In genomic region chr2:145012806-145013205, GRCh38 we compare ENCODE assay signal across 18 cellular contexts.
A peak's percentile ranks its signal among the peaks of the same experiment; 100 is the strongest.
DNase-seq lines count a peak whose midpoint lies in the region; ATAC-seq, FAIRE-seq and TF ChIP-seq lines count a peak whose summit lies in the region.
"Had no signal": no experiment of that assay in that cellular context is flagged by ENCODE, and none has a peak within 500 bp of the region (broad histone marks: within the 10 kb centered on the region; RNA-seq: fewer than 3 reads in every experiment).

No MANE protein-coding gene starts in this region.

- H3K36me3 ChIP-seq in H1 (ENCODE audit: control insufficient read depth in 2 of 4, insufficient read depth in 4 of 4, low read length in 3 of 4) = no peaks in the 10 kb centered on the region
- no peaks in the 10 kb centered on the region for H3K36me3 ChIP-seq in effector memory CD4-positive, alpha-beta T cell (ENCODE audit: control insufficient read depth, insufficient read depth, low read length)
- H3K36me3 ChIP-seq: colonic mucosa, neutrophil had no signal

- H3K9me3 ChIP-seq in H1 (ENCODE audit: insufficient read depth in 2 of 2, low read depth in 1 of 2, low read length in 1 of 2) = no peaks in the 10 kb centered on the region
- H3K9me3 ChIP-seq in effector memory CD4-positive, alpha-beta T cell (ENCODE audit: control insufficient read depth, low read length) = no peaks in the 10 kb centered on the region
- H3K9me3 ChIP-seq: colonic mucosa, mucosa of descending colon, neutrophil, testis had no signal

- no peak overlapping the region for H4K8ac ChIP-seq in H1 (ENCODE audit: extremely low read depth, insufficient read depth, low read length)

- H2BK120ac ChIP-seq in H1 (replicated peaks; ENCODE audit: low read depth, low read length) = no peak overlapping the region

- H3K23me2 ChIP-seq in H1 (ENCODE audit: low read depth, low read length) = no peaks in the 10 kb centered on the region

- no peak overlapping the region for H3K56ac ChIP-seq in H1 (replicated peaks; ENCODE audit: insufficient read length, low read depth, low read length)

- H3K4me3 ChIP-seq in H1 (ENCODE audit: extremely low read depth in 1 of 4, insufficient read depth in 2 of 4, low read depth in 3 of 4, low read length in 4 of 4) = no peak overlapping the region
- no peak overlapping the region for H3K4me3 ChIP-seq in effector memory CD4-positive, alpha-beta T cell (ENCODE audit: insufficient read depth, low read depth, low read length, poor library complexity, severe bottlenecking)
- H3K4me3 ChIP-seq in dorsolateral prefrontal cortex = no peak overlapping the region
- H3K4me3 ChIP-seq: colonic mucosa, mucosa of descending colon, testis had no signal

- 47% methylated on average over 3 of the region's 3 CpGs; no CpG with 5 or more reads in 1 of the 2 experiments for WGBS in H1 (ENCODE audit: extremely low coverage in 1 of 2, insufficient coverage in 1 of 2, insufficient read length in 1 of 2, insufficient replicate concordance in 2 of 2, low coverage in 1 of 2, low lambda C conversion rate in 2 of 2, missing lambda C conversion rate in 1 of 2), 2 experiments

- DNase-seq in EH (ENCODE audit: low read depth) = peak; percentile 24
- DNase-seq in NCI-H146 treated with DMSO at 0.1 percent for 48 hours (lab: John Stamatoyannopoulos, UW; ENCODE audit: unreplicated experiment) = peak; percentile 15
- no peak for DNase-seq in H1 (ENCODE audit: low read depth in 1 of 2, low spot score in 2 of 2)
- peak; percentile 24 for DNase-seq in iPS-NIHi7 (ENCODE audit: extremely low spot score)
- DNase-seq in GM19240 (ENCODE audit: insufficient read length, low spot score) = no peak
- DNase-seq in effector memory CD4-positive, alpha-beta T cell = no peak
- DNase-seq in dorsolateral prefrontal cortex = no peak
- DNase-seq: activated CD4-positive, alpha-beta T cell treated with anti-CD3 and anti-CD28 coated beads for 36 hours; activated CD8-positive, alpha-beta memory T cell treated with anti-CD3 and anti-CD28 coated beads, Interleukin-2, amount 10 ng/mL, durations not matched to agents 7 days and 5 days; activated naive CD8-positive, alpha-beta T cell treated with anti-CD3 and anti-CD28 coated beads for 36 hours; CD4-positive, alpha-beta memory T cell; colonic mucosa; DND-41; mucosa of descending colon; testis had no signal

- peak overlapping the region in 1 of 2 experiments; percentile 34; a peak in 1 of 4 replicates for H3K4me2 ChIP-seq in H1 (ENCODE audit: insufficient read depth in 1 of 2, low read depth in 2 of 2, low read length in 2 of 2)

- no peak overlapping the region for H4K5ac ChIP-seq in H1 (ENCODE audit: insufficient read length, low read depth, low read length)

- no peaks in the 10 kb centered on the region for H3K27me3 ChIP-seq in H1 (replicated peaks in 1 of 4; ENCODE audit: control insufficient read depth in 3 of 4, extremely low read depth in 1 of 4, insufficient read depth in 3 of 4, low read length in 3 of 4)
- H3K27me3 ChIP-seq in effector memory CD4-positive, alpha-beta T cell (replicated peaks; ENCODE audit: control insufficient read depth, insufficient read depth, low read length, poor library complexity, severe bottlenecking) = no peaks in the 10 kb centered on the region
- no peaks in the 10 kb centered on the region for H3K27me3 ChIP-seq in dorsolateral prefrontal cortex
- H3K27me3 ChIP-seq: colonic mucosa, neutrophil, testis had no signal

- H3K27ac ChIP-seq in H1 (ENCODE audit: low read depth, low read length) (no peak overlapping the region), dorsolateral prefrontal cortex (no peak overlapping the region)
- no peak overlapping the region for H3K27ac ChIP-seq in effector memory CD4-positive, alpha-beta T cell (ENCODE audit: insufficient read depth, low read length, poor library complexity, severe bottlenecking)
- H3K27ac ChIP-seq: colonic mucosa, neutrophil, testis had no signal

- H3K14ac ChIP-seq in H1 (ENCODE audit: insufficient read length) = no peak overlapping the region

- FAIRE-seq in H1 (lab: Jason Lieb, UNC) = peak; percentile 65
- FAIRE-seq: RCC 7860 had no signal

- no peak overlapping the region for H4K91ac ChIP-seq in H1 (replicated peaks; ENCODE audit: insufficient read length, low read length)

- H3K4me1 ChIP-seq in H1 (replicated peaks in 1 of 4; ENCODE audit: control insufficient read depth in 3 of 4, insufficient read depth in 4 of 4, low read length in 3 of 4) = peaks cover 0 to 5% (median 2%) of the 10 kb centered on the region in 4 experiments; a peak in 2 of 7 replicates
- no peaks in the 10 kb centered on the region for H3K4me1 ChIP-seq in effector memory CD4-positive, alpha-beta T cell (ENCODE audit: control insufficient read depth, insufficient read depth, low read length, poor library complexity, severe bottlenecking)
- H3K4me1 ChIP-seq: colonic mucosa, testis had no signal

- no peak overlapping the region for H2BK5ac ChIP-seq in H1 (ENCODE audit: low read depth, low read length)

- no peak for TF ChIP-seq POLR2A in H1 (IDR thresholded peaks at IDR 0.05; ENCODE audit: control extremely low read depth in 1 of 2, low read depth in 2 of 2, low read length in 2 of 2)

- no peak overlapping the region for H3K4ac ChIP-seq in H1 (replicated peaks; ENCODE audit: insufficient read length, low read depth, low read length)

- TF ChIP-seq CTCF in H1 (IDR thresholded peaks at IDR 0.05; ENCODE audit: control extremely low read depth in 1 of 3, insufficient read depth in 1 of 3, low read depth in 1 of 3, low read length in 3 of 3) = no peak
- TF ChIP-seq CTCF in dorsolateral prefrontal cortex (IDR thresholded peaks at IDR 0.05 in 54 of 56, conservative IDR thresholded peaks at IDR 0.05 in 2 of 56; ENCODE audit: low read depth in 1 of 56, partially characterized antibody in 56 of 56) = no peak

- no peak overlapping the region for H2AK5ac ChIP-seq in H1 (ENCODE audit: low read depth, low read length)

- intact Hi-C loops in dorsolateral prefrontal cortex (cut with DNase I) = no loop called here

- H4K20me1 ChIP-seq in H1 (replicated peaks in 1 of 2; ENCODE audit: control insufficient read depth in 1 of 2, insufficient read depth in 2 of 2, low read length in 2 of 2) = no peaks in the 10 kb centered on the region

- no peaks in the 10 kb centered on the region for H3K79me2 ChIP-seq in H1 (ENCODE audit: control insufficient read depth in 1 of 2, insufficient read depth in 2 of 2, low read length in 2 of 2)

- CTCF ChIA-PET in H1 (lab: Charles Lee; ENCODE audit: partially characterized antibody) = interaction anchor here (0.9 kb wide), 1 partner anchor 144 kb away, joined by 3 read pairs; no protein-coding TSS in a partner anchor

- H3K23ac ChIP-seq in H1 (ENCODE audit: insufficient read length) = no peak overlapping the region

- H2AFZ ChIP-seq in H1 (ENCODE audit: low read length) = no peak overlapping the region

- no peaks in the 10 kb centered on the region for H3K79me1 ChIP-seq in H1 (ENCODE audit: low read depth, low read length)

- H3K9ac ChIP-seq in H1 (replicated peaks in 1 of 4; ENCODE audit: extremely low read depth in 1 of 4, low read depth in 3 of 4, low read length in 3 of 4) = no peak overlapping the region

- no peak for TF ChIP-seq EP300 in H1 (IDR thresholded peaks at IDR 0.05; ENCODE audit: borderline replicate concordance in 1 of 2, low read depth in 2 of 2, low read length in 2 of 2)

- no peak for ATAC-seq in HG02759 (IDR thresholded peaks at IDR 0.05; ENCODE audit: unreplicated experiment)
- ATAC-seq: activated CD4-positive, alpha-beta T cell treated with anti-CD3 and anti-CD28 coated beads for 36 hours; activated CD8-positive, alpha-beta memory T cell treated with anti-CD3 and anti-CD28 coated beads, Interleukin-2, amount 10 ng/mL, durations not matched to agents 7 days and 5 days; mucosa of descending colon had no signal

- TF ChIP-seq RAD21 in H1 (IDR thresholded peaks at IDR 0.05 in 1 of 2, conservative IDR thresholded peaks at IDR 0.05 in 1 of 2; ENCODE audit: low read depth in 2 of 2, low read length in 2 of 2) = no peak

- H3K18ac ChIP-seq in H1 (ENCODE audit: extremely low read depth, low read length) = no peak overlapping the region

- no peak overlapping the region for H2BK15ac ChIP-seq in H1 (ENCODE audit: low read length)

- no peak overlapping the region for H2BK20ac ChIP-seq in H1 (ENCODE audit: low read length)

- H2BK12ac ChIP-seq in H1 (ENCODE audit: low read depth, low read length) = no peak overlapping the region

- POLR2A ChIA-PET in H1 (lab: Charles Lee; ENCODE audit: partially characterized antibody) = interaction anchor here (0.7 kb wide), 1 partner anchor 9 kb away, joined by 3 read pairs; no protein-coding TSS in a partner anchor

TF ChIP-seq in H1, 55 proteins besides CTCF, POLR2A, EP300 and RAD21:
- no peak for TF ChIP-seq SUZ12 (IDR thresholded peaks at IDR 0.05; ENCODE audit: low read length)
- no peak for TF ChIP-seq SAP30 (IDR thresholded peaks at IDR 0.05; ENCODE audit: insufficient read depth, insufficient replicate concordance, low read length)
- no peak for TF ChIP-seq CTBP2 (IDR thresholded peaks at IDR 0.05; ENCODE audit: borderline replicate concordance, insufficient read depth, insufficient read length, low read length)
- TF ChIP-seq KDM4A (IDR thresholded peaks at IDR 0.05; ENCODE audit: low read depth, low read length, severe bottlenecking) = no peak
- no peak for TF ChIP-seq SIX5 (IDR thresholded peaks at IDR 0.05; ENCODE audit: low read depth, low read length)
- TF ChIP-seq, protein P1, sequence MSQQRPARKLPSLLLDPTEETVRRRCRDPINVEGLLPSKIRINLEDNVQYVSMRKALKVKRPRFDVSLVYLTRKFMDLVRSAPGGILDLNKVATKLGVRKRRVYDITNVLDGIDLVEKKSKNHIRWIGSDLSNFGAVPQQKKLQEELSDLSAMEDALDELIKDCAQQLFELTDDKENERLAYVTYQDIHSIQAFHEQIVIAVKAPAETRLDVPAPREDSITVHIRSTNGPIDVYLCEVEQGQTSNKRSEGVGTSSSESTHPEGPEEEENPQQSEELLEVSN (IDR thresholded peaks at IDR 0.05) = no peak
- TF ChIP-seq CREB1 (IDR thresholded peaks at IDR 0.05) = no peak
- no peak for TF ChIP-seq POU5F1 (IDR thresholded peaks at IDR 0.05; ENCODE audit: low read depth, low read length)
- TF ChIP-seq, protein P2, sequence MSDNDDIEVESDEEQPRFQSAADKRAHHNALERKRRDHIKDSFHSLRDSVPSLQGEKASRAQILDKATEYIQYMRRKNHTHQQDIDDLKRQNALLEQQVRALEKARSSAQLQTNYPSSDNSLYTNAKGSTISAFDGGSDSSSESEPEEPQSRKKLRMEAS (IDR thresholded peaks at IDR 0.05) = no peak
- TF ChIP-seq CBX5 (IDR thresholded peaks at IDR 0.05; ENCODE audit: low read depth, low read length) = no peak
- TF ChIP-seq SP1 (IDR thresholded peaks at IDR 0.05; ENCODE audit: low read depth, low read length) = no peak
- TF ChIP-seq SRF (IDR thresholded peaks at IDR 0.05; ENCODE audit: low read depth, low read length) = no peak
- TF ChIP-seq POLR2AphosphoS5 (IDR thresholded peaks at IDR 0.05; ENCODE audit: low read depth, low read length) = no peak
- TF ChIP-seq CBX8 (IDR thresholded peaks at IDR 0.05; ENCODE audit: borderline replicate concordance, low read depth, low read length) = no peak
- TF ChIP-seq KDM5A (IDR thresholded peaks at IDR 0.05; ENCODE audit: low read length) = no peak
TF ChIP-seq in H1: peak in this region for 0.

Comparison
In these comparisons a context has a peak if more than half of its experiments do, and no peak if none do; other contexts are left out.
1. DNase-seq: peak in EH (single experiment), NCI-H146 treated with DMSO at 0.1 percent for 48 hours (single experiment) and iPS-NIHi7 (single experiment); none in H1 (0 of 2), GM19240 (single experiment), effector memory CD4-positive, alpha-beta T cell (0 of 3) and dorsolateral prefrontal cortex (0 of 10).